ENCODE assay signal across 21 cellular contexts in the genomic region with DNA sequence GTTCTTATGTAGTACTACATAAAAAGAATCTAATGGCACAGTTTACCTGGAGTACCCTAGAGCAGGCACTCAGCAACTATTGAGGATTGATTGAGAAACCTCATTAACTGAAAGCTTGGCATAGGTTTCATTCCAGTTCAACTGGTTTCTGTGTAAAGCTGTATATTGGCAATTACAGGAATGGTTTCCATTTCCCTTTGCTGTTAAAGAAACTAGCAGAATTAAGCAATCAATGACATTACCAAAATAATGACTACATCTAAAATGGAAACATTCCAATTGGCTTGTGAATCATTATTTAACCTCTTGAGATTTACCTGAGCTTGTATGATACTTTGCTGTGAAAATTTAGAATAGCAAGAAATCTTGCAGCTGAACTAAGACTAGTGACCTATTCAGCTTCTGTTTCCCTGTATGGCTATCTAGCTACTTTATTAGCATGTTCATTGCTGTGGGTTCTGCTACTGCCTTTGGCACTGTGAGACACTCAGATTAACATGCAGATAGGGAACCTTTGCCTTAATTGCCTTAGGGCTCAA. TPM values are rescaled to one million over a fixed set of nuclear protein-coding genes. Genes with fewer than 3 reads are reported as not detected.
DNase-seq lines count a peak whose midpoint lies in the region; ATAC-seq and TF ChIP-seq lines count a peak whose summit lies in the region.
"Had no signal": no experiment of that assay in that cellular context is flagged by ENCODE, and none has a peak within 500 bp of the region (broad histone marks: within the 10 kb centered on the region; RNA-seq: fewer than 3 reads in every experiment).

No MANE protein-coding gene starts in this region.

- no peaks in the 10 kb centered on the region for H3K9me3 ChIP-seq in breast epithelium
- H3K9me3 ChIP-seq in PC-9 (ENCODE audit: insufficient read depth, low read depth), result no peaks in the 10 kb centered on the region
- H3K9me3 ChIP-seq: BLaER1, HAP-1, Peyer's patch, uterus had no signal

- TF ChIP-seq CTCF in MCF 10A (IDR thresholded peaks at IDR 0.05; ENCODE audit: unreplicated experiment), result no peak
- TF ChIP-seq CTCF in breast epithelium (IDR thresholded peaks at IDR 0.05), result no peak
- no peak for TF ChIP-seq CTCF in PC-9 (conservative IDR thresholded peaks at IDR 0.05)
- TF ChIP-seq CTCF in foreskin keratinocyte (conservative IDR thresholded peaks at IDR 0.05), result no peak

- H3K4me2 ChIP-seq in PC-9, result peak overlapping the region; percentile 67
- H3K4me2 ChIP-seq: BLaER1 had no signal

- H3K4me3 Mint-ChIP-seq in MCF 10A (ENCODE audit: unreplicated experiment), result no peak overlapping the region
- H3K4me3 Mint-ChIP-seq: natural killer cell; stimulated activated effector memory CD8-positive, alpha-beta T cell treated with anti-CD3 and anti-CD28 coated beads, Interleukin-12 subunit alpha, Interleukin-12 subunit beta, amount 100 ng/mL, for 72 hours had no signal

- no peak overlapping the region for H3K27ac ChIP-seq in breast epithelium
- H3K27ac ChIP-seq in PC-9, result peak overlapping the region; percentile 64
- no peak overlapping the region for H3K27ac ChIP-seq in foreskin keratinocyte
- H3K27ac ChIP-seq: BLaER1, Peyer's patch, uterus had no signal

- peaks cover 20% of the 10 kb centered on the region; the same call in 1 of the 2 replicates for H3F3A ChIP-seq in PC-9 (ENCODE audit: insufficient read depth, low read depth)

- ATAC-seq in foreskin keratinocyte (no peak), HG03460 (IDR thresholded peaks at IDR 0.05; ENCODE audit: unreplicated experiment) (no peak)
- ATAC-seq: left lobe of liver; natural killer cell; stimulated activated effector memory CD8-positive, alpha-beta T cell treated with anti-CD3 and anti-CD28 coated beads, Interleukin-12 subunit alpha, Interleukin-12 subunit beta, amount 100 ng/mL, for 72 hours had no signal

- H3K36me3 ChIP-seq in breast epithelium (no peaks in the 10 kb centered on the region), PC-9 (ENCODE audit: low read depth) (no peaks in the 10 kb centered on the region)
- H3K36me3 ChIP-seq: BLaER1, HAP-1, Peyer's patch, uterus had no signal

- no TSS peak for BruUV-seq in MCF 10A (replicated peaks; lab: Mats Ljungman, UMichigan)
- BruUV-seq in PC-9 (replicated peaks; lab: Mats Ljungman, UMichigan), result no TSS peak

- H3K4me1 ChIP-seq in breast epithelium (no peaks in the 10 kb centered on the region), PC-9 (replicated peaks; ENCODE audit: insufficient read depth) (peaks cover 30% of the 10 kb centered on the region), foreskin keratinocyte (no peaks in the 10 kb centered on the region)
- H3K4me1 ChIP-seq: BLaER1, HAP-1, Peyer's patch, uterus had no signal

- DNase-seq in MCF 10A (ENCODE audit: unreplicated experiment), result peak; percentile 44
- no peak for DNase-seq in breast epithelium (ENCODE audit: low spot score in 2 of 2)
- peak in 1 of 2 experiments; percentile 90 for DNase-seq in PC-9
- peak; percentile 4 to 22 for DNase-seq in foreskin keratinocyte
- no peak for DNase-seq in H4 (ENCODE audit: low spot score)
- no peak for DNase-seq in NOMO-1 treated with dmso at 0.1 percent for 144 hours (lab: John Stamatoyannopoulos, UW; ENCODE audit: unreplicated experiment)
- no peak for DNase-seq in central memory CD4-positive, alpha-beta T cell
- DNase-seq: activated gamma-delta T cell; COR-L47; effector CD4-positive, alpha-beta T cell; natural killer cell; Peyer's patch; retina; stimulated activated CD4-positive, alpha-beta T cell treated with anti-CD3 and anti-CD28 coated beads, Interleukin-2, amount 100 ng/mL, for 48 hours; substantia nigra; uterus had no signal

- no peak for TF ChIP-seq POLR2A in breast epithelium (IDR thresholded peaks at IDR 0.05)

- H3K27ac Mint-ChIP-seq in MCF 10A (ENCODE audit: low read depth, unreplicated experiment), result no peak overlapping the region
- H3K27ac Mint-ChIP-seq: natural killer cell; stimulated activated effector memory CD8-positive, alpha-beta T cell treated with anti-CD3 and anti-CD28 coated beads, Interleukin-12 subunit alpha, Interleukin-12 subunit beta, amount 100 ng/mL, for 72 hours had no signal

- peaks cover 7% of the 10 kb centered on the region for H3K4me1 Mint-ChIP-seq in MCF 10A (ENCODE audit: insufficient read depth, unreplicated experiment)
- H3K4me1 Mint-ChIP-seq: natural killer cell; stimulated activated effector memory CD8-positive, alpha-beta T cell treated with anti-CD3 and anti-CD28 coated beads, Interleukin-12 subunit alpha, Interleukin-12 subunit beta, amount 100 ng/mL, for 72 hours had no signal

- CTCF ChIA-PET in MCF 10A (lab: Yijun Ruan, JAX), result interaction anchor here (0.6 to 1.8 kb wide), 4 partner anchors 8 to 376 kb away, joined by 3 to 4 read pairs (median 3); no protein-coding TSS in a partner anchor
- CTCF ChIA-PET in PC-9 (lab: Charles Lee), result no interaction called here

- H3K4me3 ChIP-seq in breast epithelium (no peak overlapping the region), PC-9 (peak overlapping the region; percentile 22; the same call in 1 of the 2 replicates)
- H3K4me3 ChIP-seq: BLaER1, HAP-1, Peyer's patch, uterus had no signal

- H3K79me2 ChIP-seq in PC-9 (ENCODE audit: low read depth), result no peaks in the 10 kb centered on the region

- no peaks in the 10 kb centered on the region for H4K20me1 ChIP-seq in PC-9 (ENCODE audit: insufficient read depth)
- H4K20me1 ChIP-seq: BLaER1 had no signal

- intact Hi-C loops in MCF 10A (cut with micrococcal nuclease) (no loop called here), breast epithelium (cut with DNase I; ENCODE audit: low total_unique reads) (no loop called here), PC-9 (cut with micrococcal nuclease; ENCODE audit: unreplicated experiment) (no loop called here)

- POLR2A ChIA-PET in MCF 10A (lab: Yijun Ruan, JAX) (interaction anchor here (0.7 to 0.8 kb wide), 3 partner anchors 18 to 105 kb away, joined by 3 read pairs; no protein-coding TSS in a partner anchor), PC-9 (lab: Charles Lee; ENCODE audit: unreplicated experiment) (interaction anchor here (0.6 kb wide), 2 partner anchors 32 to 926 kb away, joined by 5 to 13 read pairs; no protein-coding TSS in a partner anchor)

- H3K9me2 ChIP-seq in PC-9 (ENCODE audit: insufficient read depth), result no peaks in the 10 kb centered on the region

- H3K27me3 ChIP-seq in breast epithelium (no peaks in the 10 kb centered on the region), PC-9 (ENCODE audit: insufficient read depth, low read depth) (no peaks in the 10 kb centered on the region), foreskin keratinocyte (no peaks in the 10 kb centered on the region)
- H3K27me3 ChIP-seq: BLaER1, Peyer's patch, uterus had no signal

- no peak overlapping the region for H2AFZ ChIP-seq in PC-9

- no peaks in the 10 kb centered on the region for H3K36me3 Mint-ChIP-seq in MCF 10A (ENCODE audit: insufficient read depth, unreplicated experiment)
- H3K36me3 Mint-ChIP-seq: natural killer cell; stimulated activated effector memory CD8-positive, alpha-beta T cell treated with anti-CD3 and anti-CD28 coated beads, Interleukin-12 subunit alpha, Interleukin-12 subunit beta, amount 100 ng/mL, for 72 hours had no signal

- H3K9me3 Mint-ChIP-seq in MCF 10A (ENCODE audit: unreplicated experiment), result no peaks in the 10 kb centered on the region

- H3K27me3 Mint-ChIP-seq in MCF 10A (ENCODE audit: insufficient read depth, unreplicated experiment), result no peaks in the 10 kb centered on the region

RNA-seq across cellular contexts. Expression of a gene that starts 33.5 kb away (rescaled TPM):
- total RNA-seq in MCF 10A (2022), result 7.4 and 10.1 TPM in 2 replicates
- 10 to 100 TPM; 12.3 to 67.5 (median 66.5) TPM for total RNA-seq in breast epithelium
- 9.9 and 11.9 TPM in 2 replicates for total RNA-seq in PC-9 (2021)
- 0.28 and 1.0 TPM in 2 replicates for total RNA-seq in foreskin keratinocyte
- 0.16 and 0.29 TPM in 2 replicates for polyA plus RNA-seq in foreskin keratinocyte
- 22.4 and 23.3 TPM in 2 replicates for total RNA-seq in H4 (2014; rRNA removed; shearing (Covaris generic))
- total RNA-seq: natural killer cell had no signal

Comparison
In these comparisons a context has a peak if more than half of its experiments do, and no peak if none do; other contexts are left out.
1. DNase-seq: peak in MCF 10A (single experiment) and foreskin keratinocyte (2 of 2); none in breast epithelium (0 of 2), H4 (single experiment), NOMO-1 treated with dmso at 0.1 percent for 144 hours (single experiment) and central memory CD4-positive, alpha-beta T cell (single experiment).